17 cellular contexts compared by ENCODE assay signal in genomic region chr9:97547098-97547829, GRCh38. TPM values are rescaled to one million over a fixed set of nuclear protein-coding genes. Genes with fewer than 3 reads are reported as not detected.
DNase-seq lines count a peak whose midpoint lies in the region; ATAC-seq and TF ChIP-seq lines count a peak whose summit lies in the region.
"Had no signal": no experiment of that assay in that cellular context is flagged by ENCODE, and none has a peak within 500 bp of the region (broad histone marks: within the 10 kb centered on the region; RNA-seq: fewer than 3 reads in every experiment).

No MANE protein-coding gene starts in this region.

- H3K27me3 ChIP-seq in left ventricle myocardium inferior (ENCODE audit: low read depth) (no peaks in the 10 kb centered on the region), right cardiac atrium (ENCODE audit: control insufficient read depth, insufficient read depth) (no peaks in the 10 kb centered on the region), muscle layer of duodenum (ENCODE audit: low read depth, low read length) (no peaks in the 10 kb centered on the region), upper lobe of right lung (no peaks in the 10 kb centered on the region)
- H3K27me3 ChIP-seq: BLaER1 had no signal

- ATAC-seq in right cardiac atrium (no peak), upper lobe of right lung (peak; percentile 14), GM21515 (IDR thresholded peaks at IDR 0.05; ENCODE audit: unreplicated experiment) (no peak)
- no peak for ATAC-seq in activated T-cell treated with anti-CD3 and anti-CD28 coated beads, Interleukin-2, amount 50 U/mL, for 4 hours
- ATAC-seq in stimulated activated naive CD8-positive, alpha-beta T cell treated with anti-CD3 and anti-CD28 coated beads, Interleukin-15, amount 100 ng/mL, for 72 hours = no peak
- ATAC-seq: HepG2 had no signal

- H3K4me3 Mint-ChIP-seq in activated T-cell treated with anti-CD3 and anti-CD28 coated beads, Interleukin-2, amount 50 U/mL, for 4 hours = no peak overlapping the region
- H3K4me3 Mint-ChIP-seq in stimulated activated naive CD8-positive, alpha-beta T cell treated with anti-CD3 and anti-CD28 coated beads, Interleukin-15, amount 100 ng/mL, for 72 hours = no peak overlapping the region
- H3K4me3 Mint-ChIP-seq: CD14-positive monocyte, H9 had no signal

- peaks cover 48% of the 10 kb centered on the region for H3K4me1 ChIP-seq in left ventricle myocardium inferior
- H3K4me1 ChIP-seq in right cardiac atrium (ENCODE audit: control insufficient read depth, insufficient read depth, low read length) = no peaks in the 10 kb centered on the region
- H3K4me1 ChIP-seq in muscle layer of duodenum (ENCODE audit: control insufficient read depth in 1 of 2, insufficient read depth in 2 of 2, low read length in 2 of 2) = peaks cover 0 to 8% of the 10 kb centered on the region in 2 donors
- H3K4me1 ChIP-seq in upper lobe of right lung = no peaks in the 10 kb centered on the region
- H3K4me1 ChIP-seq: BLaER1 had no signal

- H3K27ac ChIP-seq in left ventricle myocardium inferior (replicated peaks) (peak overlapping the region; percentile 38), right cardiac atrium (ENCODE audit: low read length) (no peak overlapping the region), muscle layer of duodenum (ENCODE audit: low read length) (peak overlapping the region; percentile 31), upper lobe of right lung (no peak overlapping the region)
- H3K27ac ChIP-seq: BLaER1 had no signal

- H3K36me3 ChIP-seq in left ventricle myocardium inferior (peaks cover 39% of the 10 kb centered on the region), muscle layer of duodenum (ENCODE audit: control insufficient read depth in 1 of 2, insufficient read depth in 2 of 2, low read length in 2 of 2) (peaks cover 4 to 7% of the 10 kb centered on the region in 2 donors), upper lobe of right lung (no peaks in the 10 kb centered on the region)
- H3K36me3 ChIP-seq: BLaER1 had no signal

- no peaks in the 10 kb centered on the region for H3K4me1 Mint-ChIP-seq in activated T-cell treated with anti-CD3 and anti-CD28 coated beads, Interleukin-2, amount 50 U/mL, for 4 hours (ENCODE audit: low read depth)
- no peaks in the 10 kb centered on the region for H3K4me1 Mint-ChIP-seq in stimulated activated naive CD8-positive, alpha-beta T cell treated with anti-CD3 and anti-CD28 coated beads, Interleukin-15, amount 100 ng/mL, for 72 hours
- H3K4me1 Mint-ChIP-seq: CD4-positive, alpha-beta memory T cell had no signal

- no peaks in the 10 kb centered on the region for H3K9me3 ChIP-seq in left ventricle myocardium inferior (replicated peaks)
- no peaks in the 10 kb centered on the region for H3K9me3 ChIP-seq in right cardiac atrium (ENCODE audit: control insufficient read depth, low read length)
- H3K9me3 ChIP-seq in muscle layer of duodenum (ENCODE audit: control insufficient read depth in 1 of 2, low read length in 2 of 2) = no peaks in the 10 kb centered on the region
- no peaks in the 10 kb centered on the region for H3K9me3 ChIP-seq in upper lobe of right lung
- H3K9me3 ChIP-seq: BLaER1 had no signal

- no peaks in the 10 kb centered on the region for H3K9me3 Mint-ChIP-seq in activated T-cell treated with anti-CD3 and anti-CD28 coated beads, Interleukin-2, amount 50 U/mL, for 4 hours
- no peaks in the 10 kb centered on the region for H3K9me3 Mint-ChIP-seq in stimulated activated naive CD8-positive, alpha-beta T cell treated with anti-CD3 and anti-CD28 coated beads, Interleukin-15, amount 100 ng/mL, for 72 hours
- H3K9me3 Mint-ChIP-seq: CD14-positive monocyte; CD4-positive, alpha-beta memory T cell; H9 had no signal

- 75% methylated on average over 3 of the region's 3 CpGs for WGBS in right cardiac atrium

- H3K4me3 ChIP-seq in left ventricle myocardium inferior (no peak overlapping the region), right cardiac atrium (ENCODE audit: low read length) (no peak overlapping the region), muscle layer of duodenum (ENCODE audit: low read depth in 1 of 2, low read length in 2 of 2) (no peak overlapping the region), upper lobe of right lung (no peak overlapping the region)
- H3K4me3 ChIP-seq: BLaER1 had no signal

- H3K36me3 Mint-ChIP-seq in activated T-cell treated with anti-CD3 and anti-CD28 coated beads, Interleukin-2, amount 50 U/mL, for 4 hours (ENCODE audit: insufficient read depth) = no peaks in the 10 kb centered on the region
- H3K36me3 Mint-ChIP-seq: CD14-positive monocyte; CD4-positive, alpha-beta memory T cell had no signal

- DNase-seq in left ventricle myocardium inferior (no peak), right cardiac atrium (no peak), dermis blood vessel endothelial cell (peak; percentile 37), upper lobe of right lung (no peak)
- DNase-seq in activated T-cell treated with anti-CD3 and anti-CD28 coated beads, Interleukin-2, amount 50 U/mL, for 4 hours = no peak
- DNase-seq in stimulated activated naive CD8-positive, alpha-beta T cell treated with anti-CD3 and anti-CD28 coated beads, Interleukin-15, amount 100 ng/mL, for 72 hours = no peak
- DNase-seq: 8988T; CD4-positive, alpha-beta memory T cell; DMS153; DMS79; GDM1; H9 had no signal

- no peak for TF ChIP-seq CTCF in left ventricle myocardium inferior (IDR thresholded peaks at IDR 0.05; ENCODE audit: borderline replicate concordance)
- TF ChIP-seq CTCF in upper lobe of right lung (IDR thresholded peaks at IDR 0.05) = no peak

- H3K27me3 Mint-ChIP-seq in activated T-cell treated with anti-CD3 and anti-CD28 coated beads, Interleukin-2, amount 50 U/mL, for 4 hours (ENCODE audit: low read depth) = peaks cover 5% of the 10 kb centered on the region
- H3K27me3 Mint-ChIP-seq in stimulated activated naive CD8-positive, alpha-beta T cell treated with anti-CD3 and anti-CD28 coated beads, Interleukin-15, amount 100 ng/mL, for 72 hours = peaks cover 21% of the 10 kb centered on the region

- intact Hi-C loops in left ventricle myocardium inferior (cut with micrococcal nuclease) = no loop called here
- intact Hi-C loops in right cardiac atrium (cut with DNase I) = no loop called here
- intact Hi-C loops in upper lobe of right lung (cut with DNase I) = no loop called here

- no peak overlapping the region for H3K27ac Mint-ChIP-seq in stimulated activated naive CD8-positive, alpha-beta T cell treated with anti-CD3 and anti-CD28 coated beads, Interleukin-15, amount 100 ng/mL, for 72 hours
- H3K27ac Mint-ChIP-seq: H9 had no signal

RNA-seq across cellular contexts. Expression of gene TMOD1, which starts 45.8 kb away (rescaled TPM):
- total RNA-seq in left ventricle myocardium inferior (186 TPM), right cardiac atrium (100 to 1,000 TPM; 177 to 220 (median 208) TPM), dermis blood vessel endothelial cell (3.7 and 5.2 TPM in 2 replicates), upper lobe of right lung (11.3 TPM)
- polyA plus RNA-seq in right cardiac atrium = 184 TPM
- 1 to 10 TPM in 1 of 3 donors, under 1 TPM in 2; 0.71 to 1.2 (median 0.96) TPM for total RNA-seq in activated T-cell treated with anti-CD3 and anti-CD28 coated beads, Interleukin-2, amount 50 U/mL, for 4 hours

Comparison
In these comparisons a context has a peak if more than half of its experiments do, and no peak if none do; other contexts are left out.
1. H3K27ac ChIP-seq: peak in left ventricle myocardium inferior (single experiment) and muscle layer of duodenum (single experiment); none in right cardiac atrium (single experiment) and upper lobe of right lung (single experiment).
2. RNA of gene TMOD1, which starts 45.8 kb away (total RNA-seq): 177 to 220 TPM in right cardiac atrium and 186 TPM in left ventricle myocardium inferior (single experiment); 11.3 TPM in upper lobe of right lung (single experiment), 3.7 to 5.2 TPM in dermis blood vessel endothelial cell and 0.71 to 1.2 TPM in activated T-cell treated with anti-CD3 and anti-CD28 coated beads, Interleukin-2, amount 50 U/mL, for 4 hours; every median in the first group is over 10 times any median in the second.